Comparison of ENCODE assay signal across 8 cellular contexts in genomic region chr11:75562048-75562835, GRCh38. TPM values are rescaled to one million over a fixed set of nuclear protein-coding genes. Genes with fewer than 3 reads are reported as not detected.
DNase-seq lines count a peak whose midpoint lies in the region; ATAC-seq and TF ChIP-seq lines count a peak whose summit lies in the region.

Gene SERPINH1, plus strand, starts transcription at chr11:75562253. Its CDS starts 4,097 bp downstream, at chr11:75566350.

- H3K79me2 ChIP-seq in KMS-11 (ENCODE audit: insufficient read depth, low read depth) (peaks cover 6% of the 10 kb centered on the region), neural progenitor cell (ENCODE audit: low read depth) (peaks cover 52% of the 10 kb centered on the region)

- H3K9me3 ChIP-seq in neural progenitor cell (ENCODE audit: low read depth): no peaks in the 10 kb centered on the region
- no peaks in the 10 kb centered on the region for H3K9me3 ChIP-seq in suprapubic skin

- H3K4me1 Mint-ChIP-seq in neural progenitor cell: peaks cover 76% of the 10 kb centered on the region

- H4K20me1 ChIP-seq in KMS-11 (ENCODE audit: insufficient read depth): no peaks in the 10 kb centered on the region
- H4K20me1 ChIP-seq in neural progenitor cell (ENCODE audit: low read depth): peaks cover 32% of the 10 kb centered on the region

- peak within 1 kb of the TSS; percentile 95 for H3K4me3 Mint-ChIP-seq in neural progenitor cell

- TF ChIP-seq CTCF in KMS-11 (conservative IDR thresholded peaks at IDR 0.05; ENCODE audit: low read depth, low read length) (no peak), neural progenitor cell (IDR thresholded peaks at IDR 0.05) (no peak), suprapubic skin (IDR thresholded peaks at IDR 0.05) (no peak)

- under 1% methylated on average over 40 of the region's 51 CpGs for WGBS in suprapubic skin

- H2AFZ ChIP-seq in KMS-11 (ENCODE audit: low read depth) (peak within 1 kb of the TSS; percentile 92), neural progenitor cell (replicated peaks) (peak within 1 kb of the TSS; percentile 45)

- ATAC-seq in GM21717 (IDR thresholded peaks at IDR 0.05; ENCODE audit: unreplicated experiment): peak; percentile 57

- no peaks in the 10 kb centered on the region for H3K9me3 Mint-ChIP-seq in neural progenitor cell

- TF ChIP-seq EP300 in suprapubic skin (IDR thresholded peaks at IDR 0.05): no peak

- H3K36me3 ChIP-seq in KMS-11 (ENCODE audit: insufficient read depth) (no peaks in the 10 kb centered on the region), neural progenitor cell (no peaks in the 10 kb centered on the region), suprapubic skin (peaks cover 10% of the 10 kb centered on the region)

- H3K27ac Mint-ChIP-seq in neural progenitor cell: peak within 1 kb of the TSS; percentile 99

- H3K27me3 ChIP-seq in KMS-11 (ENCODE audit: insufficient read depth, low read depth) (no peaks in the 10 kb centered on the region), neural progenitor cell (no peaks in the 10 kb centered on the region), suprapubic skin (no peaks in the 10 kb centered on the region)

- in situ Hi-C loops in SK-MEL-5 (cut with HindIII; ENCODE audit: low pct_unique_long_range_greater_than_20kb, low sequenced_read_pairs): no loop called here

- H3K27me3 Mint-ChIP-seq in neural progenitor cell (ENCODE audit: insufficient read depth, low read depth): peaks cover 12% of the 10 kb centered on the region

- H3K36me3 Mint-ChIP-seq in neural progenitor cell: peaks cover 4% of the 10 kb centered on the region

- peak; percentile 58 for DNase-seq in DMS 273 treated with DMSO at 0.1 percent for 48 hours (lab: John Stamatoyannopoulos, UW)
- peak; percentile 77 for DNase-seq in SK-MEL-5 (ENCODE audit: low read depth, low spot score)
- peak; percentile 74 for DNase-seq in activated naive CD4-positive, alpha-beta T cell treated with Interleukin-2 at 50 U/mL for 16 hours
- peak; percentile 79 for DNase-seq in foreskin melanocyte
- peak; percentile 85 for DNase-seq in neural progenitor cell (ENCODE audit: low spot score)
- DNase-seq in suprapubic skin (ENCODE audit: low spot score in 2 of 2): peak; percentile 93 to 94

- peak within 1 kb of the TSS; percentile 55 for H3K4me3 ChIP-seq in KMS-11 (IDR thresholded peaks at IDR 0.05; ENCODE audit: insufficient read depth, low read depth, low read length)
- peak within 1 kb of the TSS; percentile 77 for H3K4me3 ChIP-seq in neural progenitor cell
- H3K4me3 ChIP-seq in suprapubic skin: peak within 1 kb of the TSS; percentile 73

- H3K4me2 ChIP-seq in KMS-11 (peak within 1 kb of the TSS; percentile 68), neural progenitor cell (peak within 1 kb of the TSS; percentile 94)

- peaks cover 52% of the 10 kb centered on the region for H3F3A ChIP-seq in neural progenitor cell (ENCODE audit: low read depth)

- peak in 1 of 2 donors; percentile 30 for TF ChIP-seq POLR2A in suprapubic skin (IDR thresholded peaks at IDR 0.05)

- H3K4me1 ChIP-seq in KMS-11 (ENCODE audit: low read depth, poor library complexity, severe bottlenecking) (peaks cover 8% of the 10 kb centered on the region), neural progenitor cell (peaks cover 53% of the 10 kb centered on the region), suprapubic skin (peaks cover 88% of the 10 kb centered on the region)

- H3K9ac ChIP-seq in KMS-11: peak within 1 kb of the TSS; percentile 69
- H3K9ac ChIP-seq in neural progenitor cell: peak within 1 kb of the TSS; percentile 85

- H3K27ac ChIP-seq in KMS-11: peak within 1 kb of the TSS; percentile 27
- H3K27ac ChIP-seq in neural progenitor cell: peak within 1 kb of the TSS; percentile 94
- H3K27ac ChIP-seq in suprapubic skin: peak within 1 kb of the TSS; percentile 96

RNA-seq across cellular contexts. Expression of gene SERPINH1, which starts in this region (rescaled TPM):
- total RNA-seq in SK-MEL-5 (2014; rRNA removed; shearing (Covaris generic)): 21.5 and 21.6 TPM in 2 replicates
- 47.4 and 49.2 TPM in 2 replicates for polyA plus RNA-seq in SK-MEL-5 (2015; cell fraction: cytosol; rRNA removed)
- polyA plus RNA-seq in SK-MEL-5 (2015; cell fraction: nucleus; rRNA removed): 15.3 and 31.8 TPM in 2 replicates
- total RNA-seq in neural progenitor cell (ENCODE audit: low replicate concordance): 219 and 589 TPM in 2 replicates
- 100 to 1,000 TPM in 2 of 4 donors, 10 to 100 TPM in 2; 56.9 to 111 (median 95.5) TPM for total RNA-seq in suprapubic skin

Comparison
In these comparisons a context has a peak if more than half of its experiments do, and no peak if none do; other contexts are left out.
1. Peak in every context shown above with its lines: DNase-seq, ATAC-seq, H3K4me3 ChIP-seq and H3K27ac ChIP-seq.
2. H3K27ac ChIP-seq: peak in every context shown above with its lines; median percentile 96 in suprapubic skin; 94 in neural progenitor cell; 27 in KMS-11.